In the genomic region with DNA sequence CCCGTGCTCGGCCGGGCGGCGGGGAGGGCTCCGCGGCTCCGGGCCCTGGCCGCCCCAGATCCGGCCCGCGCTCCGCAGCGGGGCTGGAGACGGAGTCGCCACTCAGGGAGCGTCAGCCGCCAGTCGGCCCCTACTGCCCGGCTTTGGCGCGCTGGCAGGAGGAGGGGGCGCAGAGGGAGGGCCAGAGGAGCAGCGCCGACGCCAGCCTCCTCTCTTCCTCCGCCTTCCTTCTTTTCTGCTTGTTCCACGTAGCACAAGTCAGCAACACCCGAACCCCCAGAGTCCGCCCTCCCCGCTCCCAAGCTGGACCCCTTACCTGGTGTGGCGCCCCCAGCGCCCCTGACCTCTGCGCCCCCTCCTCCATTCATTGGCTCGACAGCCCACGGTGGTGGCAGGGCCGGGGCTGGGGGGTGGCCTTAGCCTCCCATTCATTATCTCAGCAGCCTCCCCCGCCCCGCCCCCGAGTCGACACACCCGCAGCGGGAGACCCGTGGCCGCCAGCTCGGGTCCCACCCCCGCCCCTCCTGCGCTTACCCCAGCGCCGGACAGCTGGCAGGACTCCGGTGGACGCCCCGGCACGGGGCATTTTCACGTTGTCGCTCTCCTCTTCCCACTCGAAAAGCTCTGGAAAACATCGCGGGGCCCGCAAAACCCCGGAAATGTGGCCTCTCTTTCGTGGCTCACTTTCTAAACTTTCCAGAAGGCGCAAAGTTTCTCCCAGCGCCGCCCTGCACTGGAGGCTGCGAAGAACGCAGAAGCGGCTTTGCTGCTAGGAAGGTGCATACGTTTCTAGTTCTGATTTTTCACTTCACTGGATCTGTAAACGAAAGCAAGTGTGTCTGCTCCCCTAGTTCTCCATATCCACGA, we compare ENCODE assay signal across 1 cellular context.
TF ChIP-seq lines count a peak whose summit lies in the region.

A gene with protein sequence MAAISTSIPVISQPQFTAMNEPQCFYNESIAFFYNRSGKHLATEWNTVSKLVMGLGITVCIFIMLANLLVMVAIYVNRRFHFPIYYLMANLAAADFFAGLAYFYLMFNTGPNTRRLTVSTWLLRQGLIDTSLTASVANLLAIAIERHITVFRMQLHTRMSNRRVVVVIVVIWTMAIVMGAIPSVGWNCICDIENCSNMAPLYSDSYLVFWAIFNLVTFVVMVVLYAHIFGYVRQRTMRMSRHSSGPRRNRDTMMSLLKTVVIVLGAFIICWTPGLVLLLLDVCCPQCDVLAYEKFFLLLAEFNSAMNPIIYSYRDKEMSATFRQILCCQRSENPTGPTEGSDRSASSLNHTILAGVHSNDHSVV (minus strand): TSS at position 135 of the 867 bp plus-strand sequence. CDS start 66,353 bp downstream, outside the sequence.

TF ChIP-seq in WTC11, 78 proteins besides CTCF, POLR2A, EP300 and RAD21 (continued from another document):
- TF ChIP-seq, protein P1, sequence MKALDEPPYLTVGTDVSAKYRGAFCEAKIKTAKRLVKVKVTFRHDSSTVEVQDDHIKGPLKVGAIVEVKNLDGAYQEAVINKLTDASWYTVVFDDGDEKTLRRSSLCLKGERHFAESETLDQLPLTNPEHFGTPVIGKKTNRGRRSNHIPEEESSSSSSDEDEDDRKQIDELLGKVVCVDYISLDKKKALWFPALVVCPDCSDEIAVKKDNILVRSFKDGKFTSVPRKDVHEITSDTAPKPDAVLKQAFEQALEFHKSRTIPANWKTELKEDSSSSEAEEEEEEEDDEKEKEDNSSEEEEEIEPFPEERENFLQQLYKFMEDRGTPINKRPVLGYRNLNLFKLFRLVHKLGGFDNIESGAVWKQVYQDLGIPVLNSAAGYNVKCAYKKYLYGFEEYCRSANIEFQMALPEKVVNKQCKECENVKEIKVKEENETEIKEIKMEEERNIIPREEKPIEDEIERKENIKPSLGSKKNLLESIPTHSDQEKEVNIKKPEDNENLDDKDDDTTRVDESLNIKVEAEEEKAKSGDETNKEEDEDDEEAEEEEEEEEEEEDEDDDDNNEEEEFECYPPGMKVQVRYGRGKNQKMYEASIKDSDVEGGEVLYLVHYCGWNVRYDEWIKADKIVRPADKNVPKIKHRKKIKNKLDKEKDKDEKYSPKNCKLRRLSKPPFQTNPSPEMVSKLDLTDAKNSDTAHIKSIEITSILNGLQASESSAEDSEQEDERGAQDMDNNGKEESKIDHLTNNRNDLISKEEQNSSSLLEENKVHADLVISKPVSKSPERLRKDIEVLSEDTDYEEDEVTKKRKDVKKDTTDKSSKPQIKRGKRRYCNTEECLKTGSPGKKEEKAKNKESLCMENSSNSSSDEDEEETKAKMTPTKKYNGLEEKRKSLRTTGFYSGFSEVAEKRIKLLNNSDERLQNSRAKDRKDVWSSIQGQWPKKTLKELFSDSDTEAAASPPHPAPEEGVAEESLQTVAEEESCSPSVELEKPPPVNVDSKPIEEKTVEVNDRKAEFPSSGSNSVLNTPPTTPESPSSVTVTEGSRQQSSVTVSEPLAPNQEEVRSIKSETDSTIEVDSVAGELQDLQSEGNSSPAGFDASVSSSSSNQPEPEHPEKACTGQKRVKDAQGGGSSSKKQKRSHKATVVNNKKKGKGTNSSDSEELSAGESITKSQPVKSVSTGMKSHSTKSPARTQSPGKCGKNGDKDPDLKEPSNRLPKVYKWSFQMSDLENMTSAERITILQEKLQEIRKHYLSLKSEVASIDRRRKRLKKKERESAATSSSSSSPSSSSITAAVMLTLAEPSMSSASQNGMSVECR (CRISPR knock-in tag; IDR thresholded peaks at IDR 0.05; ENCODE audit: borderline replicate concordance): peak; percentile 55; the same call in 1 of the 2 replicates
- TF ChIP-seq, protein P2, sequence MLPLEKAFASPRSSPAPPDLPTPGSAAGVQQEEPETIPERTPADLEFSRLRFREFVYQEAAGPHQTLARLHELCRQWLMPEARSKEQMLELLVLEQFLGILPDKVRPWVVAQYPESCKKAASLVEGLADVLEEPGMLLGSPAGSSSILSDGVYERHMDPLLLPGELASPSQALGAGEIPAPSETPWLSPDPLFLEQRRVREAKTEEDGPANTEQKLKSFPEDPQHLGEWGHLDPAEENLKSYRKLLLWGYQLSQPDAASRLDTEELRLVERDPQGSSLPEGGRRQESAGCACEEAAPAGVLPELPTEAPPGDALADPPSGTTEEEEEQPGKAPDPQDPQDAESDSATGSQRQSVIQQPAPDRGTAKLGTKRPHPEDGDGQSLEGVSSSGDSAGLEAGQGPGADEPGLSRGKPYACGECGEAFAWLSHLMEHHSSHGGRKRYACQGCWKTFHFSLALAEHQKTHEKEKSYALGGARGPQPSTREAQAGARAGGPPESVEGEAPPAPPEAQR (CRISPR knock-in tag; IDR thresholded peaks at IDR 0.05): no peak
TF ChIP-seq in WTC11: peak in this region for 3.
